9 cellular contexts compared by ENCODE assay signal in genomic region chr20:37524859-37525708, GRCh38. TPM values are rescaled to one million over a fixed set of nuclear protein-coding genes. Genes with fewer than 3 reads are reported as not detected.
DNase-seq lines count a peak whose midpoint lies in the region; ATAC-seq and TF ChIP-seq lines count a peak whose summit lies in the region.
"Had no signal": no experiment of that assay in that cellular context is flagged by ENCODE, and none has a peak within 500 bp of the region (broad histone marks: within the 10 kb centered on the region; RNA-seq: fewer than 3 reads in every experiment).

No MANE protein-coding gene starts in this region.

- no peaks in the 10 kb centered on the region for H3K36me3 ChIP-seq in MM.1S (replicated peaks; ENCODE audit: insufficient read depth, low read length)

- peaks cover 7% of the 10 kb centered on the region; the same call in 1 of the 2 replicates for H3F3A ChIP-seq in MM.1S (ENCODE audit: insufficient read depth, low read length)

- H3K4me2 ChIP-seq in MM.1S (ENCODE audit: low read depth, low read length) = peak overlapping the region; percentile 12; the same call in 1 of the 2 replicates

- intact Hi-C loops in dorsolateral prefrontal cortex (cut with DNase I) = loop anchor here (5.0 to 10.0 kb wide), 4 partner anchors 118 to 430 kb away; partner anchors contain the start of genes MANBAL (in 1 of the 2) and RBL1 (in 1 of the 2)
- intact Hi-C loops in posterior vena cava (cut with DNase I) = loop anchor here (5.0 kb wide), 4 partner anchors 133 to 323 kb away; no protein-coding TSS in a partner anchor

- peak; percentile 44 for DNase-seq in DMS53 treated with DMSO at 0.1 percent for 48 hours (lab: John Stamatoyannopoulos, UW; ENCODE audit: unreplicated experiment)
- peak; percentile 46 for DNase-seq in MM.1S
- DNase-seq in dorsolateral prefrontal cortex = no peak
- peak; percentile 58 for DNase-seq in posterior vena cava (ENCODE audit: low spot score)
- DNase-seq in cerebellar nuclear complex (lab: John Stamatoyannopoulos, UW) = no peak
- no peak for DNase-seq in HuH-7 (ENCODE audit: low spot score)

- TF ChIP-seq CTCF in MM.1S (IDR thresholded peaks at IDR 0.05; ENCODE audit: low read length) (no peak), dorsolateral prefrontal cortex (IDR thresholded peaks at IDR 0.05 in 54 of 56, conservative IDR thresholded peaks at IDR 0.05 in 2 of 56; ENCODE audit: low read depth in 1 of 56, partially characterized antibody in 56 of 56) (no peak)

- ATAC-seq in GM18519 (IDR thresholded peaks at IDR 0.05; ENCODE audit: low FRiP score, unreplicated experiment) = no peak
- no peak for ATAC-seq in GM21515 (IDR thresholded peaks at IDR 0.05; ENCODE audit: unreplicated experiment)

- H3K4me1 ChIP-seq in MM.1S (ENCODE audit: low read length) = peaks cover 33% of the 10 kb centered on the region

- H4K20me1 ChIP-seq in MM.1S (ENCODE audit: insufficient read depth, low read length) = no peaks in the 10 kb centered on the region

- no peak overlapping the region for H3K9ac ChIP-seq in MM.1S (ENCODE audit: low read length)

- H3K27ac ChIP-seq in MM.1S (ENCODE audit: low read length) (no peak overlapping the region), dorsolateral prefrontal cortex (peak overlapping the region in 8 of 59 donors; percentile 5 to 26 (median 8))

- H3K4me3 ChIP-seq in MM.1S (ENCODE audit: low read length) = no peak overlapping the region
- H3K4me3 ChIP-seq in dorsolateral prefrontal cortex = peak overlapping the region in 32 of 59 donors; percentile 7 to 100 (median 99)

- peaks cover 61% of the 10 kb centered on the region for H3K79me2 ChIP-seq in MM.1S (ENCODE audit: low read length)

- H3K27me3 ChIP-seq in MM.1S (replicated peaks; ENCODE audit: insufficient read depth, low read length) = no peaks in the 10 kb centered on the region
- H3K27me3 ChIP-seq in dorsolateral prefrontal cortex = no peaks in the 10 kb centered on the region

- H3K9me2 ChIP-seq in MM.1S (replicated peaks; ENCODE audit: insufficient read depth, low read length) = no peaks in the 10 kb centered on the region

- H2AFZ ChIP-seq in MM.1S (ENCODE audit: low read length) = no peak overlapping the region

- H3K9me3 ChIP-seq in MM.1S (replicated peaks; ENCODE audit: insufficient read depth, low read length) = no peaks in the 10 kb centered on the region

RNA-seq across cellular contexts. Expression of gene BLCAP, which starts 2.6 kb away (rescaled TPM):
- total RNA-seq in dorsolateral prefrontal cortex = 100 to 1,000 TPM in 118 of 120 experiments, 10 to 100 TPM in 2; 82.4 to 206 (median 151) TPM
- total RNA-seq in posterior vena cava = 10 to 100 TPM; 48.1 to 55.4 TPM

RNA-seq across cellular contexts. Expression of gene NNAT, which starts 4.0 kb away (rescaled TPM):
- total RNA-seq in dorsolateral prefrontal cortex = 100 to 1,000 TPM in 2 of 120 experiments, 10 to 100 TPM in 118; 15.0 to 105 (median 49.6) TPM
- total RNA-seq in posterior vena cava = under 1 TPM; 0.52 to 0.65 TPM
- total RNA-seq: T-helper 1 cell treated with Interleukin-12 subunit alpha and Interleukin-12 subunit beta and Interleukin-4 antibody, amounts not matched to agents 30 ng/mL and 1 ng/mL, for 36 hours had no signal

Comparison
In these comparisons a context has a peak if more than half of its experiments do, and no peak if none do; other contexts are left out.
1. DNase-seq: peak in DMS53 treated with DMSO at 0.1 percent for 48 hours (single experiment), MM.1S (single experiment) and posterior vena cava (single experiment); none in dorsolateral prefrontal cortex (0 of 10), cerebellar nuclear complex (0 of 2) and HuH-7 (single experiment).
2. RNA of gene NNAT, which starts 4.0 kb away (total RNA-seq): 15.0 to 105 TPM in dorsolateral prefrontal cortex; 0.52 to 0.65 TPM in posterior vena cava; every median in the first group is over 4 times any median in the second.